ENCODE assay signal across 9 cellular contexts in the genomic region with DNA sequence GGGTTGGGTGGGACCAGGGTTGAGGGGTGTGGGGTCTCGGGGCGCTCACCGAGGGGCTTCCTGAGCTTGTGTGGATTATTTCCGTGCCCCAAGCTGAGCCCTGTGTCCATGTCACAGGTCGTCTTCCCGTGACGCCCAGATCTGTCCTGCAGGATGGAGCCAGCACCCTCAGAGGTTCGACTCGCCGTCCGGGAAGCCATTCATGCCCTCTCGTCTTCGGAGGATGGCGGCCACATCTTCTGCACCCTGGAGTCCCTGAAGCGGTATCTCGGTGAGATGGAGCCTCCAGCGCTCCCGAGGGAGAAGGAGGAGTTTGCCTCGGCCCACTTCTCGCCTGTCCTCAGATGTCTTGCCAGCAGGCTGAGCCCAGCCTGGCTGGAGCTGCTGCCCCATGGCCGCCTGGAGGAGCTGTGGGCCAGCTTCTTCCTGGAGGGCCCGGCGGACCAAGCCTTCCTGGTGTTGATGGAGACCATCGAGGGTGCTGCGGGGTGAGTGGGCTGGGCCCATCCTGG. TPM values are rescaled to one million over a fixed set of nuclear protein-coding genes. Genes with fewer than 3 reads are reported as not detected.
DNase-seq lines count a peak whose midpoint lies in the region; FAIRE-seq lines count a peak whose summit lies in the region.
"Had no signal": no experiment of that assay in that cellular context is flagged by ENCODE, and none has a peak within 500 bp of the region (broad histone marks: within the 10 kb centered on the region; RNA-seq: fewer than 3 reads in every experiment).

No MANE protein-coding gene starts in this region.

- no peaks in the 10 kb centered on the region for H3K27me3 Mint-ChIP-seq in activated naive CD8-positive, alpha-beta T cell

- peak overlapping the region; percentile 97 for H3K4me3 Mint-ChIP-seq in activated naive CD8-positive, alpha-beta T cell

- peaks cover 11% of the 10 kb centered on the region for H3K4me1 Mint-ChIP-seq in activated naive CD8-positive, alpha-beta T cell (ENCODE audit: low read depth)

- no peak for FAIRE-seq in HTR-8/SVneo (lab: Jason Lieb, UNC)

- H3K9me3 Mint-ChIP-seq in activated naive CD8-positive, alpha-beta T cell (ENCODE audit: low read depth), result no peaks in the 10 kb centered on the region

- DNase-seq in COLO668 (lab: John Stamatoyannopoulos, UW; ENCODE audit: unreplicated experiment), result peak; percentile 30
- peak; percentile 45 for DNase-seq in HTR-8/SVneo (ENCODE audit: insufficient read length, low spot score)
- peak; percentile 93 for DNase-seq in hepatic stellate cell (ENCODE audit: low spot score)
- DNase-seq in skeletal muscle cell (ENCODE audit: low read depth), result peak; percentile 36
- DNase-seq in stimulated activated CD4-positive, alpha-beta T cell treated with anti-CD3 and anti-CD28 coated beads, Interleukin-4, amount 100 ng/mL, for 1 hour, result no peak
- no peak for DNase-seq in occipital lobe (lab: John Stamatoyannopoulos, UW)
- no peak for DNase-seq in SHP77 (lab: John Stamatoyannopoulos, UW)

- no peaks in the 10 kb centered on the region for H3K36me3 Mint-ChIP-seq in activated naive CD8-positive, alpha-beta T cell

- peak overlapping the region; percentile 84 for H3K4me3 ChIP-seq in skeletal muscle cell (ENCODE audit: low read depth, low read length)

- H3K27ac Mint-ChIP-seq in activated naive CD8-positive, alpha-beta T cell, result peak overlapping the region; percentile 22

RNA-seq across cellular contexts. Expression of a gene that starts 1.0 kb away (rescaled TPM):
- 11.7 TPM for total RNA-seq in occipital lobe

RNA-seq across cellular contexts. Expression of a gene that starts 5.4 kb away (rescaled TPM):
- not detected for total RNA-seq in occipital lobe
- total RNA-seq: activated CD8-positive, alpha-beta memory T cell treated with anti-CD3 and anti-CD28 coated beads for 36 hours had no signal

RNA-seq across cellular contexts. Expression of a gene that starts 19.4 kb away (rescaled TPM):
- total RNA-seq in occipital lobe, result 29.2 TPM

RNA-seq across cellular contexts. Expression of a gene that starts 39.3 kb away (rescaled TPM):
- 2.5 TPM for total RNA-seq in occipital lobe

RNA-seq across cellular contexts. Expression of a gene that starts 49.8 kb away (rescaled TPM):
- 0.16 TPM for total RNA-seq in occipital lobe

Comparison
In these comparisons a context has a peak if more than half of its experiments do, and no peak if none do; other contexts are left out.
1. DNase-seq: peak in COLO668 (single experiment), HTR-8/SVneo (single experiment), hepatic stellate cell (single experiment) and skeletal muscle cell (single experiment); none in stimulated activated CD4-positive, alpha-beta T cell treated with anti-CD3 and anti-CD28 coated beads, Interleukin-4, amount 100 ng/mL, for 1 hour (single experiment), occipital lobe (single experiment) and SHP77 (0 of 2).